In the genomic region with DNA sequence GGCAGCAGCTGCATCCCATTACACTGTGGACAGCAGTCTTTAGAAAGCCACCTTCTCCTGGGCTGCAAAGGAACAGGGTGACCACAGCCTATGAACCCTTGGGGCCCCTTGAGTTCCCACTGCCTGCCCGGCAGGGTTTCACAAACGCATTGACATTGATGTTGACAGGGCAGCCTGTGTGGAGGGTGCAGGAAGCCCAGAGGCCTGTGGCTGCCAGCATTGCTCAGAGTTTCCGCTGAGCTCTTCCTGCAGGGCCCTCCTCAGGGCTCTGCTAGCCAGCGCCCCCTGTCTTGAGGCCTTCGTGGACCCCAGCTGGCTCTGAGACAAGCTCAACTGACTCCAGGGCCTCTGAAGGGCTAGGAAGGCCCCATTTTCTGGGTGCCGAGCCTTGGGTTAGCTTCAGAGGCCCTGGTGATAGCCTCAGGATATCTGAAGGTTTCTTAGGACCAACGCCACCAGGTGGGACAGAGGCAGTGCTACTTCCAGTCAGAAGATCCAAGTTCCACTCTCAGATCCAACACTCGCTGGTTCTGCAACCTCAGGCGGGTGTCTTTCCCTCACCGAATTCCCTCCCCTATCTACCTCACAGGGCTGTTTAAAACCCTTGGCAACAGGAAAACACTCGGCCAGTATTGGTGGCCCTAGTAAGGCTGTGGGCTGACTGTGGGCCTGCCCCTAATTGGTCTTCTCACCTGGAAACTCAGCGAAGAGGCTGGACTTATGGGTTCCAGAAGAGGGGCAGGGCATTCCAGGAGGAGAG, we compare ENCODE assay signal across 8 cellular contexts. TPM values are rescaled to one million over a fixed set of nuclear protein-coding genes. Genes with fewer than 3 reads are reported as not detected.
DNase-seq lines count a peak whose midpoint lies in the region; ATAC-seq and FAIRE-seq lines count a peak whose summit lies in the region.

No MANE protein-coding gene starts in this region.

- peak; percentile 97 for FAIRE-seq in G401.6 (lab: Jason Lieb, UNC)
- no peak for FAIRE-seq in RCC 7860 (lab: Jason Lieb, UNC)

- ATAC-seq in HG02610 (IDR thresholded peaks at IDR 0.05; ENCODE audit: unreplicated experiment) (peak; percentile 82), left ventricle myocardium superior (peak; percentile 52), HG02938 (IDR thresholded peaks at IDR 0.05; ENCODE audit: unreplicated experiment) (no peak)

- intact Hi-C loops in left ventricle myocardium superior (cut with micrococcal nuclease): no loop called here

- peak; percentile 78 for DNase-seq in SIG-M5 treated with dmso at 0.1 percent for 504 hours (lab: John Stamatoyannopoulos, UW; ENCODE audit: unreplicated experiment)
- DNase-seq in activated gamma-delta T cell treated with Interleukin-2 at 50 U/mL for 16 hours: peak; percentile 79
- peak; percentile 70 for DNase-seq in left ventricle myocardium superior
- DNase-seq in stimulated activated CD4-positive, alpha-beta T cell treated with anti-CD3 and anti-CD28 coated beads, Interleukin-1b, Interleukin-23, amount 100 ng/mL, for 48 hours: peak; percentile 86
- DNase-seq in RCC 7860 (ENCODE audit: low spot score): no peak

RNA-seq across cellular contexts. Expression of gene EPS8L3, which starts 27.2 kb away (rescaled TPM):
- total RNA-seq in left ventricle myocardium superior: not detected

RNA-seq across cellular contexts. Expression of gene GSTM3, which starts 50.1 kb away (rescaled TPM):
- total RNA-seq in left ventricle myocardium superior: 113 TPM
